22 cellular contexts compared by ENCODE assay signal in the genomic region with DNA sequence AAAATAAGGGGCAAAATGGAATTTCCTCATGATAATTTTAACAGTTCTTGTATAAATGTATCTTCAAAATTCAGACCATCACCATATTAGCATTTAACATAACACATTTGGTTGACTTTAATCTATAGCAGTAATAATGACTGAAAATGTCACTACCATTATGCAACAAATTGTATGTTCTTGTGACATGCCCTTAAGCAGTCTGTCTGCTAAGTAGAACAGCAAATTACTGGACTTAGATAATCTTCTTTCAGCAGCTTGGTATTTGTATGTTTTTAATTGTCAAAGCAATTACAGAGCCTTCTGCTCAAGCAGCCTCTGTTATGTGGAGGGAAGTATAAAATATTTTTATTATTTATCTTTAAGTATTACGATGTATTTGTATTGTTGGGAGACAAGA.
DNase-seq lines count a peak whose midpoint lies in the region; ATAC-seq and TF ChIP-seq lines count a peak whose summit lies in the region.
"Had no signal": no experiment of that assay in that cellular context is flagged by ENCODE, and none has a peak within 500 bp of the region (broad histone marks: within the 10 kb centered on the region; RNA-seq: fewer than 3 reads in every experiment).

No MANE protein-coding gene starts in this region.

- no peak overlapping the region for H3K4me2 ChIP-seq in SK-N-SH
- H3K4me2 ChIP-seq: GM23338 had no signal

- H3K36me3 ChIP-seq in SK-N-SH (replicated peaks in 1 of 2; ENCODE audit: control insufficient read depth in 1 of 2, insufficient read depth in 2 of 2, low read length in 1 of 2) (no peaks in the 10 kb centered on the region), adipocyte (ENCODE audit: control insufficient read depth, insufficient read depth, low read length, severe bottlenecking) (no peaks in the 10 kb centered on the region), A673 (ENCODE audit: insufficient read depth, low read length, poor library complexity, severe bottlenecking) (no peaks in the 10 kb centered on the region)

- CTCF ChIA-PET in SK-N-SH (lab: Yijun Ruan, JAX) (no interaction called here), A673 (lab: Charles Lee) (no interaction called here)

- POLR2A ChIA-PET in SK-N-SH (lab: Yijun Ruan, JAX) (no interaction called here), A673 (lab: Charles Lee; ENCODE audit: low non-redundant PET) (no interaction called here)

- H3K9ac ChIP-seq in SK-N-SH (no peak overlapping the region), adipocyte (ENCODE audit: low read length) (no peak overlapping the region)

- H3K4me3 ChIP-seq in SK-N-SH (ENCODE audit: low read depth in 2 of 2, low read length in 1 of 2) (no peak overlapping the region), adipocyte (ENCODE audit: low read length) (no peak overlapping the region), A673 (ENCODE audit: low read depth, low read length, poor library complexity, severe bottlenecking) (no peak overlapping the region)
- H3K4me3 ChIP-seq: GM12878, GM23338 had no signal

- no TSS peak for BruUV-seq in A673 (replicated peaks; lab: Mats Ljungman, UMichigan)

- no peak for ATAC-seq in SK-N-SH treated with all-trans-retinoic acid at 6 μM for 48 hours
- no peak for ATAC-seq in GM18867 (IDR thresholded peaks at IDR 0.05; ENCODE audit: unreplicated experiment)
- ATAC-seq: GM12878, GM23338, HCT116 had no signal

- H3K9me2 ChIP-seq in SK-N-SH, result no peaks in the 10 kb centered on the region

- DNase-seq in SK-N-SH (no peak), NCI-H82 (lab: John Stamatoyannopoulos, UW) (peak; percentile 65), adipocyte (ENCODE audit: low read depth) (peak; percentile 36), A673 (ENCODE audit: low spot score) (no peak), glomerular visceral epithelial cell (ENCODE audit: extremely low spot score) (no peak)
- DNase-seq: ACHN; AML-193; C1 segment of cervical spinal cord; Calu3; CD4-positive, alpha-beta memory T cell; COR-L47; DMS 273 treated with DMSO at 0.1 percent for 48 hours; DMS79; EL; GDM1; H9 had no signal

- intact Hi-C loops in A673 (cut with micrococcal nuclease; ENCODE audit: unreplicated experiment), result no loop called here

- H3K79me2 ChIP-seq in SK-N-SH (ENCODE audit: insufficient read depth), result no peaks in the 10 kb centered on the region

- H3K9me3 ChIP-seq in SK-N-SH (no peaks in the 10 kb centered on the region), adipocyte (ENCODE audit: control insufficient read depth, low read length) (no peaks in the 10 kb centered on the region), A673 (ENCODE audit: low read depth, low read length, poor library complexity, severe bottlenecking) (no peaks in the 10 kb centered on the region)

- H3K27me3 ChIP-seq in SK-N-SH (ENCODE audit: insufficient read depth) (no peaks in the 10 kb centered on the region), adipocyte (replicated peaks; ENCODE audit: control insufficient read depth, insufficient read depth, low read length) (no peaks in the 10 kb centered on the region), A673 (replicated peaks; ENCODE audit: insufficient read depth, low read depth, low read length, poor library complexity) (no peaks in the 10 kb centered on the region)

- TF ChIP-seq CTCF in SK-N-SH (IDR thresholded peaks at IDR 0.05) (no peak), A673 (conservative IDR thresholded peaks at IDR 0.05; ENCODE audit: low read depth, low read length) (no peak)

- TF ChIP-seq RAD21 in SK-N-SH (IDR thresholded peaks at IDR 0.05; ENCODE audit: low read length), result no peak

- H3K27ac ChIP-seq in SK-N-SH (ENCODE audit: low read depth in 2 of 2, low read length in 1 of 2), result peak overlapping the region in 1 of 2 experiments; percentile 50; a peak in 2 of 4 replicates
- no peak overlapping the region for H3K27ac ChIP-seq in A673 (ENCODE audit: low read depth, low read length, poor library complexity, severe bottlenecking)
- H3K27ac ChIP-seq: 22Rv1 had no signal

- peak in 1 of 2 experiments; percentile 66; a peak in 2 of 4 replicates for TF ChIP-seq EP300 in SK-N-SH (IDR thresholded peaks at IDR 0.05; ENCODE audit: borderline replicate concordance in 1 of 2, low read depth in 1 of 2, low read length in 1 of 2)

- H4K20me1 ChIP-seq in SK-N-SH (ENCODE audit: insufficient read depth), result no peaks in the 10 kb centered on the region

- 16% methylated on average over 1 of the region's 1 CpG for WGBS in SK-N-SH (ENCODE audit: low lambda C conversion rate)

- H2AFZ ChIP-seq in SK-N-SH (ENCODE audit: low read depth), result no peak overlapping the region
- H2AFZ ChIP-seq: GM23338 had no signal

- H3F3A ChIP-seq in SK-N-SH (replicated peaks; ENCODE audit: insufficient read depth), result no peaks in the 10 kb centered on the region

- H3K4me1 ChIP-seq in SK-N-SH (ENCODE audit: control insufficient read depth in 1 of 2, insufficient read depth in 2 of 2, low read depth in 1 of 2, low read length in 1 of 2) (no peaks in the 10 kb centered on the region; a peak in 2 of 4 replicates), adipocyte (ENCODE audit: control insufficient read depth, insufficient read depth, low read length) (no peaks in the 10 kb centered on the region), A673 (ENCODE audit: insufficient read depth, low read length, poor library complexity, severe bottlenecking) (peaks cover 15% of the 10 kb centered on the region)

TF ChIP-seq in SK-N-SH, 30 proteins besides CTCF, POLR2A, EP300 and RAD21 (continues in another document):
- TF ChIP-seq GATA2 (CRISPR knock-in tag; IDR thresholded peaks at IDR 0.05) (peak; percentile 38; the same call in 1 of the 2 replicates), NRF1 (IDR thresholded peaks at IDR 0.05; ENCODE audit: low read depth, low read length) (no peak), RCOR1 (IDR thresholded peaks at IDR 0.05; ENCODE audit: low read length) (peak; percentile 70; the same call in 1 of the 2 replicates), TAF1 (IDR thresholded peaks at IDR 0.05; ENCODE audit: borderline replicate concordance, low read depth, low read length) (no peak), GABPA (IDR thresholded peaks at IDR 0.05; ENCODE audit: low read depth) (no peak)
- TF ChIP-seq, protein P1, sequence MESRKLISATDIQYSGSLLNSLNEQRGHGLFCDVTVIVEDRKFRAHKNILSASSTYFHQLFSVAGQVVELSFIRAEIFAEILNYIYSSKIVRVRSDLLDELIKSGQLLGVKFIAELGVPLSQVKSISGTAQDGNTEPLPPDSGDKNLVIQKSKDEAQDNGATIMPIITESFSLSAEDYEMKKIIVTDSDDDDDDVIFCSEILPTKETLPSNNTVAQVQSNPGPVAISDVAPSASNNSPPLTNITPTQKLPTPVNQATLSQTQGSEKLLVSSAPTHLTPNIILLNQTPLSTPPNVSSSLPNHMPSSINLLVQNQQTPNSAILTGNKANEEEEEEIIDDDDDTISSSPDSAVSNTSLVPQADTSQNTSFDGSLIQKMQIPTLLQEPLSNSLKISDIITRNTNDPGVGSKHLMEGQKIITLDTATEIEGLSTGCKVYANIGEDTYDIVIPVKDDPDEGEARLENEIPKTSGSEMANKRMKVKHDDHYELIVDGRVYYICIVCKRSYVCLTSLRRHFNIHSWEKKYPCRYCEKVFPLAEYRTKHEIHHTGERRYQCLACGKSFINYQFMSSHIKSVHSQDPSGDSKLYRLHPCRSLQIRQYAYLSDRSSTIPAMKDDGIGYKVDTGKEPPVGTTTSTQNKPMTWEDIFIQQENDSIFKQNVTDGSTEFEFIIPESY (IDR thresholded peaks at IDR 0.05; ENCODE audit: borderline replicate concordance, low read depth), result no peak
- TF ChIP-seq, protein P2, sequence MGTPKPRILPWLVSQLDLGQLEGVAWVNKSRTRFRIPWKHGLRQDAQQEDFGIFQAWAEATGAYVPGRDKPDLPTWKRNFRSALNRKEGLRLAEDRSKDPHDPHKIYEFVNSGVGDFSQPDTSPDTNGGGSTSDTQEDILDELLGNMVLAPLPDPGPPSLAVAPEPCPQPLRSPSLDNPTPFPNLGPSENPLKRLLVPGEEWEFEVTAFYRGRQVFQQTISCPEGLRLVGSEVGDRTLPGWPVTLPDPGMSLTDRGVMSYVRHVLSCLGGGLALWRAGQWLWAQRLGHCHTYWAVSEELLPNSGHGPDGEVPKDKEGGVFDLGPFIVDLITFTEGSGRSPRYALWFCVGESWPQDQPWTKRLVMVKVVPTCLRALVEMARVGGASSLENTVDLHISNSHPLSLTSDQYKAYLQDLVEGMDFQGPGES (IDR thresholded peaks at IDR 0.05; ENCODE audit: low read depth, low read length), result no peak

TF ChIP-seq in SK-N-SH treated with all-trans-retinoic acid at 6 μM for 48 hours, 23 proteins besides CTCF, POLR2A, EP300 and RAD21:
- TF ChIP-seq RARB (CRISPR knock-in tag; IDR thresholded peaks at IDR 0.05), result no peak
- no peak for TF ChIP-seq ZNF8 (CRISPR knock-in tag; IDR thresholded peaks at IDR 0.05)

Comparison
In these comparisons a context has a peak if more than half of its experiments do, and no peak if none do; other contexts are left out.
1. DNase-seq: peak in NCI-H82 (single experiment) and adipocyte (single experiment); none in SK-N-SH (single experiment), A673 (single experiment) and glomerular visceral epithelial cell (single experiment).